ENCODE assay signal across 8 cellular contexts in the genomic region with DNA sequence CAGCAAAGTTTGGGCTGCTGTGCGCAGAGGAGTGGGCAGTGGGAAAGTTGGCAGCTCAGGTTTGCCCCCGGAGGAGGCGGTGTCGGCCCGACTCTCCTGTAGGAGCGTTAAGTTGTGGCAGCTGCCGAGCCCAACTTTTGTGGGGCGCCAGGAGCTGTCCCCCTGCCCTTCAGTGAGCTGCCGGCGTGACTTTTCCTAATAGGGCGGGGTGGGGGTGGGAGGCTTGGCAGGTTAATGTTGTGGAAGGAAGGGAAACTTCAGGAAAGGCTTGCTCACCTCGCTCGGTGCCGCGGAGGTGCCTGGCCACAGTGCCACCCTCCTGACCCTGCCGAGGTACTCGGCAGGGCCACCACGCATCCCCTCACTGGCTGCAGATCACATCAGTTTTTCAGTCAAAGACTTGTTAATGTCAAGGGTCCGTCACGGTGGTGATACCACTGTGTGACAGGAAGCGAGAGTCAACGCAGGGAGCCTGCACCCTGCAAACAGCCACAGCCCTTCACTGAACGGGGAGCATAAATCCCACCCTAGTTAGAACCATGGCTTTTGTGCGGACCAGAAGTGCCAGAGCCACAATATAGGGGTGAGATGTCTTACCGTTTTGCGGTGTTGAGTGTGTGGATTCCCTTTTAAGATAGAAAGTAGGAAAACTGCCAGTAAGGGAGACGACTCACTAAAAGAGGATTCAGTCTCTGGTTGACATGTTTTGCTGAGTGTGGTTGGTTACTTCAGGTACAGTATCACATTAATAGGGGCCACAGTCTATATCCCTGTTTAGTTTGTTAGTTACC. TPM values are rescaled to one million over a fixed set of nuclear protein-coding genes. Genes with fewer than 3 reads are reported as not detected.
DNase-seq lines count a peak whose midpoint lies in the region; ATAC-seq, FAIRE-seq and TF ChIP-seq lines count a peak whose summit lies in the region.

No MANE protein-coding gene starts in this region.

- POLR2A ChIA-PET in WTC11 (lab: Charles Lee): interaction anchor here (0.9 to 1.1 kb wide), 4 partner anchors 68 to 222 kb away, joined by 3 to 4 read pairs (median 3); a partner anchor contains a TSS

- no peak for TF ChIP-seq CTCF in WTC11 (IDR thresholded peaks at IDR 0.05)

- no peak overlapping the region for H3K27ac Mint-ChIP-seq in WTC11
- H3K27ac Mint-ChIP-seq in central memory CD8-positive, alpha-beta T cell (ENCODE audit: low read depth): peak overlapping the region; percentile 90

- CTCF ChIA-PET in WTC11 (lab: Charles Lee): interaction anchor here (0.5 to 1.5 kb wide), 7 partner anchors 26 to 206 kb away, joined by 3 to 6 read pairs (median 4); a partner anchor contains a TSS

- peak overlapping the region; percentile 96 for H3K4me3 Mint-ChIP-seq in WTC11
- peak overlapping the region; percentile 83 for H3K4me3 Mint-ChIP-seq in central memory CD8-positive, alpha-beta T cell

- no peaks in the 10 kb centered on the region for H3K36me3 Mint-ChIP-seq in WTC11
- peaks cover 28% of the 10 kb centered on the region for H3K36me3 Mint-ChIP-seq in central memory CD8-positive, alpha-beta T cell (ENCODE audit: insufficient read depth)

- DNase-seq in CMK (ENCODE audit: low read depth) (peak; percentile 29), HTR-8/SVneo (ENCODE audit: insufficient read length, low spot score) (peak; percentile 21), WTC11 (ENCODE audit: low spot score) (peak; percentile 40), left lobe of liver (ENCODE audit: low spot score) (peak; percentile 54), dedifferentiated amniotic fluid mesenchymal stem cell (ENCODE audit: extremely low spot score) (no peak)
- DNase-seq in central memory CD8-positive, alpha-beta T cell (ENCODE audit: low spot score in 2 of 2): peak; percentile 20 to 37
- peak; percentile 48 for DNase-seq in stimulated activated CD4-positive, alpha-beta T cell treated with anti-CD3 and anti-CD28 coated beads, Interleukin-4, amount 100 ng/mL, for 24 hours

- H3K4me1 Mint-ChIP-seq in WTC11: peaks cover 30% of the 10 kb centered on the region
- H3K4me1 Mint-ChIP-seq in central memory CD8-positive, alpha-beta T cell: peaks cover 58% of the 10 kb centered on the region

- ATAC-seq in GM21360 (IDR thresholded peaks at IDR 0.05; ENCODE audit: unreplicated experiment) (peak; percentile 27), WTC11 (peak; percentile 4), left lobe of liver (peak; percentile 2)
- ATAC-seq in central memory CD8-positive, alpha-beta T cell (replicated peaks; ENCODE audit: extremely low read depth, poor library complexity, severe bottlenecking): no peak

- peak; percentile 4 for FAIRE-seq in HTR-8/SVneo (lab: Jason Lieb, UNC)

- peaks cover 15% of the 10 kb centered on the region for H3K27me3 Mint-ChIP-seq in WTC11 (ENCODE audit: low read depth)
- H3K27me3 Mint-ChIP-seq in central memory CD8-positive, alpha-beta T cell: no peaks in the 10 kb centered on the region

- H3K9me3 Mint-ChIP-seq in WTC11: no peaks in the 10 kb centered on the region
- no peaks in the 10 kb centered on the region for H3K9me3 Mint-ChIP-seq in central memory CD8-positive, alpha-beta T cell

TF ChIP-seq in WTC11, 78 proteins besides CTCF, POLR2A, EP300 and RAD21:
- TF ChIP-seq, protein P1, sequence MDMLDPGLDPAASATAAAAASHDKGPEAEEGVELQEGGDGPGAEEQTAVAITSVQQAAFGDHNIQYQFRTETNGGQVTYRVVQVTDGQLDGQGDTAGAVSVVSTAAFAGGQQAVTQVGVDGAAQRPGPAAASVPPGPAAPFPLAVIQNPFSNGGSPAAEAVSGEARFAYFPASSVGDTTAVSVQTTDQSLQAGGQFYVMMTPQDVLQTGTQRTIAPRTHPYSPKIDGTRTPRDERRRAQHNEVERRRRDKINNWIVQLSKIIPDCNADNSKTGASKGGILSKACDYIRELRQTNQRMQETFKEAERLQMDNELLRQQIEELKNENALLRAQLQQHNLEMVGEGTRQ (CRISPR knock-in tag; IDR thresholded peaks at IDR 0.05): no peak
- peak; percentile 70; the same call in 1 of the 2 replicates for TF ChIP-seq ZNF121 (CRISPR knock-in tag; IDR thresholded peaks at IDR 0.05)

RNA-seq across cellular contexts. Expression of a gene that starts 0.7 kb away (rescaled TPM):
- total RNA-seq in WTC11 (2021): 4.7 to 6.4 TPM (median 5.2 TPM) in 3 replicates
- 8.4 TPM for total RNA-seq in left lobe of liver
